15 cellular contexts compared by ENCODE assay signal in genomic region chr19:4516939-4517300, GRCh38. TPM values are rescaled to one million over a fixed set of nuclear protein-coding genes. Genes with fewer than 3 reads are reported as not detected.
DNase-seq lines count a peak whose midpoint lies in the region; ATAC-seq and TF ChIP-seq lines count a peak whose summit lies in the region.
"Had no signal": no experiment of that assay in that cellular context is flagged by ENCODE, and none has a peak within 500 bp of the region (broad histone marks: within the 10 kb centered on the region; RNA-seq: fewer than 3 reads in every experiment).

No MANE protein-coding gene starts in this region.

- POLR2A ChIA-PET in HEK293 (lab: Yijun Ruan, JAX) = no interaction called here

- H3K4me3 ChIP-seq in HEK293 (ENCODE audit: low read depth, low read length) (no peak overlapping the region), gastroesophageal sphincter (peak overlapping the region; percentile 36 to 62), rectal smooth muscle tissue (ENCODE audit: low read length) (peak overlapping the region; percentile 75)
- H3K4me3 ChIP-seq: pancreas, spleen had no signal

- no peaks in the 10 kb centered on the region for H3K9me3 ChIP-seq in HEK293 (ENCODE audit: control insufficient read depth, insufficient read depth, low read depth, low read length)
- no peaks in the 10 kb centered on the region for H3K9me3 ChIP-seq in gastroesophageal sphincter
- H3K9me3 ChIP-seq: pancreas, spleen had no signal

- H3K9ac ChIP-seq in rectal smooth muscle tissue (ENCODE audit: low read length) = peak overlapping the region; percentile 21

- H3K27me3 ChIP-seq in gastroesophageal sphincter (no peaks in the 10 kb centered on the region), rectal smooth muscle tissue (ENCODE audit: control insufficient read depth, insufficient read depth, low read length) (no peaks in the 10 kb centered on the region)
- H3K27me3 ChIP-seq: pancreas had no signal

- H3K4me1 ChIP-seq in HEK293 (ENCODE audit: control insufficient read depth, insufficient read depth, low read length) (no peaks in the 10 kb centered on the region), gastroesophageal sphincter (peaks cover 0 to 55% (median 12%) of the 10 kb centered on the region in 3 donors), rectal smooth muscle tissue (ENCODE audit: control insufficient read depth, insufficient read depth, low read length) (peaks cover 18% of the 10 kb centered on the region)
- H3K4me1 ChIP-seq: pancreas, spleen had no signal

- no peak overlapping the region for H3K27ac ChIP-seq in HEK293 (ENCODE audit: extremely low read depth, low read depth, low read length)
- H3K27ac ChIP-seq in gastroesophageal sphincter = peak overlapping the region; percentile 65 to 99 (median 91)
- H3K27ac ChIP-seq in rectal smooth muscle tissue (ENCODE audit: low read depth, low read length) = peak overlapping the region; percentile 99
- H3K27ac ChIP-seq: pancreas, spleen had no signal

- TF ChIP-seq POLR2A in gastroesophageal sphincter (IDR thresholded peaks at IDR 0.05) = no peak

- TF ChIP-seq CTCF in HEK293 (tag by site-specific recombination; IDR thresholded peaks at IDR 0.05) = no peak
- no peak for TF ChIP-seq CTCF in gastroesophageal sphincter (IDR thresholded peaks at IDR 0.05)

- WGBS in gastroesophageal sphincter (ENCODE audit: low coverage in 1 of 2), 2 donors = 40% methylated on average over 1 of the region's 8 CpGs; no CpG with 5 or more reads in 1 of the 2 donors

- CTCF ChIA-PET in HEK293 (lab: Yijun Ruan, JAX) = interaction anchor here (0.7 to 2.5 kb wide), 2 partner anchors 8 to 10 kb away, joined by 4 to 9 read pairs; no protein-coding TSS in a partner anchor

- TF ChIP-seq EP300 in gastroesophageal sphincter (IDR thresholded peaks at IDR 0.05) = no peak

- no peak for DNase-seq in ureter (ENCODE audit: low spot score)
- DNase-seq: activated CD4-positive, CD25-positive, alpha-beta regulatory T cell treated with anti-CD3 and anti-CD28 coated beads, Interleukin-2, amount 50 U/mL, for 72 hours; MM.1S; NCI-H187 treated with DMSO at 0.1 percent for 48 hours; spleen; stimulated activated naive CD4-positive, alpha-beta T cell treated with Interleukin-2 at 50 U/mL for 16 hours; T-helper 9 cell had no signal

- peak; percentile 26 for ATAC-seq in gastroesophageal sphincter
- no peak for ATAC-seq in GM19452 (IDR thresholded peaks at IDR 0.05; ENCODE audit: unreplicated experiment)
- no peak for ATAC-seq in GM18517 (IDR thresholded peaks at IDR 0.05; ENCODE audit: unreplicated experiment)
- ATAC-seq: activated T-helper 17 cell treated with anti-CD3 and anti-CD28 coated beads, Interleukin-2, amount 50 U/mL, for 72 hours; pancreas had no signal

- H3K36me3 ChIP-seq in HEK293 (ENCODE audit: control insufficient read depth in 2 of 2, insufficient read depth in 1 of 2, low read length in 2 of 2) = no peaks in the 10 kb centered on the region
- H3K36me3 ChIP-seq in gastroesophageal sphincter = peaks cover 0 to 24% of the 10 kb centered on the region in 2 donors
- peaks cover 5% of the 10 kb centered on the region for H3K36me3 ChIP-seq in rectal smooth muscle tissue (ENCODE audit: control insufficient read depth, insufficient read depth, low read length)
- H3K36me3 ChIP-seq: pancreas, spleen had no signal

TF ChIP-seq in HEK293, 187 proteins besides CTCF, POLR2A, EP300 and RAD21:
- TF ChIP-seq ZNF513 (tag by site-specific recombination; IDR thresholded peaks at IDR 0.05) (no peak), ZNF549 (tag by site-specific recombination; IDR thresholded peaks at IDR 0.05) (no peak), GLI2 (tag by site-specific recombination; IDR thresholded peaks at IDR 0.05; ENCODE audit: borderline replicate concordance, low read depth) (no peak), ZNF623 (tag by site-specific recombination; IDR thresholded peaks at IDR 0.05) (no peak), ZNF248 (tag by site-specific recombination; IDR thresholded peaks at IDR 0.05) (no peak), ZNF354C (tag by site-specific recombination; IDR thresholded peaks at IDR 0.05; ENCODE audit: borderline replicate concordance, low read depth) (no peak), ZNF776 (tag by site-specific recombination; IDR thresholded peaks at IDR 0.05; ENCODE audit: borderline replicate concordance) (no peak), ZNF324 (tag by site-specific recombination; IDR thresholded peaks at IDR 0.05) (no peak), KLF7 (tag by site-specific recombination; IDR thresholded peaks at IDR 0.05; ENCODE audit: borderline replicate concordance) (no peak), TRIM28 (IDR thresholded peaks at IDR 0.05; ENCODE audit: borderline replicate concordance, low read length) (no peak), KLF8 (tag by site-specific recombination; IDR thresholded peaks at IDR 0.05) (no peak), ZNF18 (tag by site-specific recombination; IDR thresholded peaks at IDR 0.05) (no peak), ZNF138 (tag by site-specific recombination; IDR thresholded peaks at IDR 0.05; ENCODE audit: borderline replicate concordance) (no peak), GLIS1 (tag by site-specific recombination; IDR thresholded peaks at IDR 0.05) (peak; percentile 87), ZIC2 (tag by site-specific recombination; IDR thresholded peaks at IDR 0.05) (peak; percentile 88)

RNA-seq across cellular contexts. Expression of gene PLIN4, which starts 1.4 kb away (rescaled TPM):
- 100 to 1,000 TPM in 1 of 4 donors, 10 to 100 TPM in 3; 66.0 to 145 (median 87.5) TPM for total RNA-seq in gastroesophageal sphincter
- total RNA-seq in ureter = 27.1 TPM

RNA-seq across cellular contexts. Expression of gene PLIN5, which starts 18.1 kb away (rescaled TPM):
- total RNA-seq in gastroesophageal sphincter = 10 to 100 TPM in 2 of 4 donors, 1 to 10 TPM in 1, under 1 TPM in 1; 0.49 to 24.3 (median 11.2) TPM
- total RNA-seq in ureter = 30.3 TPM
- total RNA-seq: NCI-H460 had no signal

RNA-seq across cellular contexts. Expression of gene LRG1, which starts 22.9 kb away (rescaled TPM):
- total RNA-seq in gastroesophageal sphincter (1 to 10 TPM in 2 of 4 donors, not detected in 2; 2.1 to 8.5 TPM), ureter (19.4 TPM)

RNA-seq across cellular contexts. Expression of gene SEMA6B, which starts 42.6 kb away (rescaled TPM):
- total RNA-seq in gastroesophageal sphincter (10 to 100 TPM in 1 of 4 donors, 1 to 10 TPM in 3; 2.0 to 12.4 (median 7.3) TPM), ureter (12.3 TPM)

RNA-seq across cellular contexts. Expression of gene HDGFL2, which starts 44.8 kb away (rescaled TPM):
- total RNA-seq in gastroesophageal sphincter (10 to 100 TPM; 33.3 to 49.5 (median 36.2) TPM), ureter (45.9 TPM)
